9 cellular contexts compared by ENCODE assay signal in genomic region chr16:50265716-50266336, GRCh38. TPM values are rescaled to one million over a fixed set of nuclear protein-coding genes. Genes with fewer than 3 reads are reported as not detected.
A peak's percentile ranks its signal among the peaks of the same experiment; 100 is the strongest.
DNase-seq lines count a peak whose midpoint lies in the region; ATAC-seq and TF ChIP-seq lines count a peak whose summit lies in the region.
"Had no signal": no experiment of that assay in that cellular context is flagged by ENCODE, and none has a peak within 500 bp of the region (broad histone marks: within the 10 kb centered on the region; RNA-seq: fewer than 3 reads in every experiment).

No MANE protein-coding gene starts in this region.

- no peak for DNase-seq in CD14-positive monocyte (ENCODE audit: low spot score)
- no peak for DNase-seq in choroid plexus epithelial cell (ENCODE audit: low read depth)
- DNase-seq in natural killer cell treated with Interleukin-12 subunit alpha and Interleukin-12 subunit beta and Interleukin-15 and Interleukin-18, amount 100 ng/mL, for 72 hours (ENCODE audit: low spot score) = peak; percentile 46
- no peak for DNase-seq in NCI-H2029 (lab: John Stamatoyannopoulos, UW)
- DNase-seq in activated CD8-positive, alpha-beta memory T cell treated with anti-CD3 and anti-CD28 coated beads for 24 hours = no peak
- DNase-seq in activated gamma-delta T cell (lab: John Stamatoyannopoulos, UW) = no peak

- TF ChIP-seq CTCF in CD14-positive monocyte (IDR thresholded peaks at IDR 0.05) = no peak
- no peak for TF ChIP-seq CTCF in choroid plexus epithelial cell (conservative IDR thresholded peaks at IDR 0.05; ENCODE audit: low read depth, low read length)

- H3K9me3 Mint-ChIP-seq in CD14-positive monocyte (peaks cover 0 to 3% (median 0%) of the 10 kb centered on the region in 7 donors), IgD-negative memory B cell (no peaks in the 10 kb centered on the region)
- no peaks in the 10 kb centered on the region for H3K9me3 Mint-ChIP-seq in natural killer cell treated with Interleukin-12 subunit alpha and Interleukin-12 subunit beta and Interleukin-15 and Interleukin-18, amount 100 ng/mL, for 72 hours

- H3K27me3 Mint-ChIP-seq in CD14-positive monocyte (ENCODE audit: low read depth in 3 of 3) (peaks cover 0 to 6% (median 1%) of the 10 kb centered on the region in 3 donors), IgD-negative memory B cell (no peaks in the 10 kb centered on the region)
- H3K27me3 Mint-ChIP-seq in natural killer cell treated with Interleukin-12 subunit alpha and Interleukin-12 subunit beta and Interleukin-15 and Interleukin-18, amount 100 ng/mL, for 72 hours = no peaks in the 10 kb centered on the region

- H3K36me3 Mint-ChIP-seq in CD14-positive monocyte = peaks cover 10 to 11% of the 10 kb centered on the region in 2 donors
- H3K36me3 Mint-ChIP-seq in IgD-negative memory B cell = peaks cover 2% of the 10 kb centered on the region
- no peaks in the 10 kb centered on the region for H3K36me3 Mint-ChIP-seq in natural killer cell treated with Interleukin-12 subunit alpha and Interleukin-12 subunit beta and Interleukin-15 and Interleukin-18, amount 100 ng/mL, for 72 hours

- peak overlapping the region; percentile 54 for H3K4me3 ChIP-seq in choroid plexus epithelial cell (ENCODE audit: low read depth, low read length)
- H3K4me3 ChIP-seq: body of pancreas had no signal

- H3K4me3 Mint-ChIP-seq in CD14-positive monocyte = peak overlapping the region; percentile 72 to 89
- H3K4me3 Mint-ChIP-seq in IgD-negative memory B cell = peak overlapping the region; percentile 83 to 96 (median 92)
- H3K4me3 Mint-ChIP-seq in natural killer cell treated with Interleukin-12 subunit alpha and Interleukin-12 subunit beta and Interleukin-15 and Interleukin-18, amount 100 ng/mL, for 72 hours = peak overlapping the region; percentile 87

- ATAC-seq in natural killer cell treated with Interleukin-12 subunit alpha and Interleukin-12 subunit beta and Interleukin-15 and Interleukin-18, amount 100 ng/mL, for 72 hours = no peak
- ATAC-seq in GM21515 (IDR thresholded peaks at IDR 0.05; ENCODE audit: unreplicated experiment) = no peak

- H3K4me1 Mint-ChIP-seq in CD14-positive monocyte (peaks cover 85% of the 10 kb centered on the region), IgD-negative memory B cell (peaks cover 36 to 43% (median 38%) of the 10 kb centered on the region in 3 donors)
- peaks cover 81 to 88% of the 10 kb centered on the region in 2 donors for H3K4me1 Mint-ChIP-seq in natural killer cell treated with Interleukin-12 subunit alpha and Interleukin-12 subunit beta and Interleukin-15 and Interleukin-18, amount 100 ng/mL, for 72 hours (ENCODE audit: low read depth in 2 of 2)

- peak overlapping the region; percentile 4 to 97 (median 85) for H3K27ac Mint-ChIP-seq in CD14-positive monocyte
- H3K27ac Mint-ChIP-seq in IgD-negative memory B cell = peak overlapping the region; percentile 78 to 93 (median 85)
- peak overlapping the region; percentile 98 to 100 for H3K27ac Mint-ChIP-seq in natural killer cell treated with Interleukin-12 subunit alpha and Interleukin-12 subunit beta and Interleukin-15 and Interleukin-18, amount 100 ng/mL, for 72 hours

- intact Hi-C loops in CD14-positive monocyte (cut with micrococcal nuclease) = loop anchor here in 1 of 2 donors (2.0 to 10.0 kb wide), 2 partner anchors 17 to 231 kb away; no protein-coding TSS in a partner anchor

RNA-seq across cellular contexts. Expression of gene ADCY7, which starts 0.5 kb away (rescaled TPM):
- polyA plus RNA-seq in CD14-positive monocyte (10 to 100 TPM; 53.1 to 91.5 TPM), IgD-negative memory B cell (40.6 TPM)
- 100 to 1,000 TPM; 135 to 186 TPM for total RNA-seq in natural killer cell treated with Interleukin-12 subunit alpha and Interleukin-12 subunit beta and Interleukin-15 and Interleukin-18, amount 100 ng/mL, for 72 hours
